In genomic region chr22:35442471-35442870, GRCh38 we compare ENCODE assay signal across 27 cellular contexts.
"Had no signal": no experiment of that assay in that cellular context is flagged by ENCODE, and none has a peak within 500 bp of the region (broad histone marks: within the 10 kb centered on the region; RNA-seq: fewer than 3 reads in every experiment).

No MANE protein-coding gene starts in this region.

- H3K36me3 Mint-ChIP-seq: mesothelial cell of epicardium had no signal

- H3K27ac ChIP-seq: gastrocnemius medialis, parathyroid adenoma, psoas muscle, stomach, thyroid gland, upper lobe of left lung had no signal

- H3K27me3 Mint-ChIP-seq: activated naive CD8-positive, alpha-beta T cell; naive B cell; stimulated activated memory B cell treated with anti-CD40 and anti-IgM and Interleukin-4, amounts not matched to agents 10 μg/mL and 1 μg/mL and 100 μg/mL, for 72 hours had no signal

- DNase-seq: activated CD4-positive, alpha-beta T cell treated with anti-CD3 and anti-CD28 coated beads for 1 hour; activated CD8-positive, alpha-beta memory T cell treated with anti-CD3 and anti-CD28 coated beads for 24 hours; activated effector memory CD4-positive, alpha-beta T cell treated with Interleukin-2 at 50 U/mL for 16 hours; activated naive CD4-positive, alpha-beta T cell treated with Interleukin-2 at 50 U/mL for 16 hours; anterior cingulate cortex; dermis blood vessel endothelial cell; effector CD4-positive, alpha-beta T cell; gastrocnemius medialis; glutamatergic neuron; islet precursor cell; left cardiac atrium; left ventricle myocardium superior; naive B cell; nucleus accumbens; psoas muscle; stimulated activated CD4-positive, alpha-beta T cell treated with anti-CD3 and anti-CD28 coated beads, Interleukin-1b, Interleukin-23, amount 100 ng/mL, for 48 hours; stimulated activated CD4-positive, alpha-beta T cell treated with anti-CD3 and anti-CD28 coated beads, Interleukin-4, amount 100 ng/mL, for 4 hours; stimulated activated CD8-positive, alpha-beta memory T cell treated with anti-CD3 and anti-CD28 coated beads, Interleukin-4, amount 100 ng/mL, for 48 hours; stomach; T-helper 2 cell; thyroid gland; upper lobe of left lung had no signal

- H3K4me3 Mint-ChIP-seq: activated naive CD8-positive, alpha-beta T cell; mesothelial cell of epicardium; naive B cell; stimulated activated memory B cell treated with anti-CD40 and anti-IgM and Interleukin-4, amounts not matched to agents 10 μg/mL and 1 μg/mL and 100 μg/mL, for 72 hours; WTC11 had no signal

- H3K9me3 Mint-ChIP-seq: mesothelial cell of epicardium had no signal

- H3K27ac Mint-ChIP-seq: activated naive CD8-positive, alpha-beta T cell; mesothelial cell of epicardium; stimulated activated memory B cell treated with anti-CD40 and anti-IgM and Interleukin-4, amounts not matched to agents 10 μg/mL and 1 μg/mL and 100 μg/mL, for 72 hours; WTC11 had no signal
